Comparison of ENCODE assay signal across 8 cellular contexts in the genomic region with DNA sequence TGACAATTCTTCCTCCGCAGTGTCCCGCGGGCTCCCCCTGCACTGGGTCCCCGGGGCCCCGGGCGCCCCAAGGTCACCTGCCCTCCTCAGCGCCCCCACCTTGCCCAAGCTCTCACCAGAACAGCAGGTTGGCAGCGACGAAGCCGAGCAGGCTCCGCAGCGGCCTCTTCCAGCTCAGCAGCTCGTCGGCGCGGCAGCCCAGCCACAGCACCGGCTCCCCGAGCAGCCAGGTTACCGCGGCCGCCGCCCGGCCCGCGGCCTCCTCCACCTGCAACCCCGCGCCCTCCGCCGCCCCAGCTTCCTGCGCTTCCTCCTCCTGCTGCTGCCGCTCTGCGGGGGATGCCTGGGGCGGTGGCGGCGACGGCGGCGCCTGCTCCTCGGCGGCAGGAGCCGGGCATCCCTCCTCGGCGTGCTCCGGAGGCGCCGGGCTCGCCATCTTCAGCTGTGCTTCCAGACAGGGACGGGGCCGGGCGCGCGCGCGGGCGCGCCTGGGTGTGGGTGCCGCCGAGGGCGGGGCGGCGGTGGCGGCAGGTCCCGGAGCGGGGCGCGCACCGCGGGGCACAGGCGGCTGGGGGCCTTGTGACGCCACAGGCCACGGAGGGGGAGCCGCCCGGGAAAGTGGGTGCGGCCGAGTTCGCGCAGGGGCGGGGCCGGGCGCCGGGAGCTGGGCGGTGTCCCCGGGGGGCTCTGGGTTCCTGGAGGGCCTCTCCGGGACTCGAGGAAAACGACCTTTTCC. TPM values are rescaled to one million over a fixed set of nuclear protein-coding genes. Genes with fewer than 3 reads are reported as not detected.
DNase-seq lines count a peak whose midpoint lies in the region; ATAC-seq and TF ChIP-seq lines count a peak whose summit lies in the region.

A gene with protein sequence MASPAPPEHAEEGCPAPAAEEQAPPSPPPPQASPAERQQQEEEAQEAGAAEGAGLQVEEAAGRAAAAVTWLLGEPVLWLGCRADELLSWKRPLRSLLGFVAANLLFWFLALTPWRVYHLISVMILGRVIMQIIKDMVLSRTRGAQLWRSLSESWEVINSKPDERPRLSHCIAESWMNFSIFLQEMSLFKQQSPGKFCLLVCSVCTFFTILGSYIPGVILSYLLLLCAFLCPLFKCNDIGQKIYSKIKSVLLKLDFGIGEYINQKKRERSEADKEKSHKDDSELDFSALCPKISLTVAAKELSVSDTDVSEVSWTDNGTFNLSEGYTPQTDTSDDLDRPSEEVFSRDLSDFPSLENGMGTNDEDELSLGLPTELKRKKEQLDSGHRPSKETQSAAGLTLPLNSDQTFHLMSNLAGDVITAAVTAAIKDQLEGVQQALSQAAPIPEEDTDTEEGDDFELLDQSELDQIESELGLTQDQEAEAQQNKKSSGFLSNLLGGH (minus strand): TSS at position 462 of the 736 bp plus-strand sequence. CDS start 26 bp downstream, at position 436.

- H3K27me3 Mint-ChIP-seq in naive thymus-derived CD8-positive, alpha-beta T cell: no peaks in the 10 kb centered on the region
- H3K27me3 Mint-ChIP-seq in stimulated activated naive B cell treated with anti-CD40 and anti-IgM and Interleukin-4, amounts not matched to agents 10 μg/mL and 1 μg/mL and 100 μg/mL, for 72 hours: no peaks in the 10 kb centered on the region

- peaks cover 6 to 23% (median 18%) of the 10 kb centered on the region in 4 donors for H3K4me1 ChIP-seq in esophagus muscularis mucosa

- ATAC-seq in HG02884 (IDR thresholded peaks at IDR 0.05; ENCODE audit: unreplicated experiment): peak; percentile 65
- peak; percentile 76 to 77 for ATAC-seq in naive thymus-derived CD8-positive, alpha-beta T cell
- peak; percentile 85 to 86 for ATAC-seq in stimulated activated naive B cell treated with anti-CD40 and anti-IgM and Interleukin-4, amounts not matched to agents 10 μg/mL and 1 μg/mL and 100 μg/mL, for 72 hours (replicated peaks)

- intact Hi-C loops in esophagus muscularis mucosa (cut with DNase I): no loop called here

- DNase-seq in NCI-H1417 (lab: John Stamatoyannopoulos, UW): peak; percentile 19 to 93 (median 80)
- DNase-seq in NCI-H1417 treated with DMSO at 0.1 percent for 48 hours (lab: John Stamatoyannopoulos, UW): no peak
- peak; percentile 55 for DNase-seq in NCI-H510A (lab: John Stamatoyannopoulos, UW)
- peak; percentile 80 for DNase-seq in activated T-cell treated with anti-CD3 and anti-CD28 coated beads for 48 hours (ENCODE audit: low read depth)
- DNase-seq in esophagus muscularis mucosa (ENCODE audit: extremely low spot score): no peak
- peak; percentile 82 to 93 (median 90) for DNase-seq in naive thymus-derived CD8-positive, alpha-beta T cell
- peak; percentile 57 for DNase-seq in stimulated activated naive B cell treated with anti-CD40 and anti-IgM and Interleukin-4, amounts not matched to agents 10 μg/mL and 1 μg/mL and 100 μg/mL, for 72 hours

- H3K4me3 Mint-ChIP-seq in naive thymus-derived CD8-positive, alpha-beta T cell: peak within 1 kb of the TSS in 8 of 10 donors; percentile 96 to 99 (median 98)
- H3K4me3 Mint-ChIP-seq in stimulated activated naive B cell treated with anti-CD40 and anti-IgM and Interleukin-4, amounts not matched to agents 10 μg/mL and 1 μg/mL and 100 μg/mL, for 72 hours: no peak within 1 kb of the TSS

- POLR2A ChIA-PET in naive thymus-derived CD8-positive, alpha-beta T cell (lab: Charles Lee): interaction anchor here (0.5 to 7.4 kb wide), 16 partner anchors 10 to 1911 kb away, joined by 3 to 295 read pairs (median 5); a partner anchor contains a TSS

- no peak for TF ChIP-seq CTCF in esophagus muscularis mucosa (IDR thresholded peaks at IDR 0.05)

- H3K27ac Mint-ChIP-seq in naive thymus-derived CD8-positive, alpha-beta T cell: peak within 1 kb of the TSS in 9 of 10 donors; percentile 93 to 99 (median 97)
- peak within 1 kb of the TSS; percentile 89 for H3K27ac Mint-ChIP-seq in stimulated activated naive B cell treated with anti-CD40 and anti-IgM and Interleukin-4, amounts not matched to agents 10 μg/mL and 1 μg/mL and 100 μg/mL, for 72 hours

- TF ChIP-seq POLR2A in esophagus muscularis mucosa (IDR thresholded peaks at IDR 0.05; ENCODE audit: low read depth): no peak

- H3K9me3 ChIP-seq in esophagus muscularis mucosa: no peaks in the 10 kb centered on the region

- H3K4me1 Mint-ChIP-seq in naive thymus-derived CD8-positive, alpha-beta T cell: peaks cover 21 to 54% (median 50%) of the 10 kb centered on the region in 4 donors
- H3K4me1 Mint-ChIP-seq in stimulated activated naive B cell treated with anti-CD40 and anti-IgM and Interleukin-4, amounts not matched to agents 10 μg/mL and 1 μg/mL and 100 μg/mL, for 72 hours: peaks cover 8 to 14% of the 10 kb centered on the region in 2 donors

- peak within 1 kb of the TSS; percentile 52 to 72 (median 64) for H3K27ac ChIP-seq in esophagus muscularis mucosa (replicated peaks in 1 of 4)

- WGBS in esophagus muscularis mucosa: no CpG with 5 or more reads among the region's 86 CpGs

- peaks cover 0 to 12% (median 0%) of the 10 kb centered on the region in 3 donors for H3K36me3 Mint-ChIP-seq in naive thymus-derived CD8-positive, alpha-beta T cell
- H3K36me3 Mint-ChIP-seq in stimulated activated naive B cell treated with anti-CD40 and anti-IgM and Interleukin-4, amounts not matched to agents 10 μg/mL and 1 μg/mL and 100 μg/mL, for 72 hours: peaks cover 0 to 1% of the 10 kb centered on the region in 2 donors

- no peaks in the 10 kb centered on the region for H3K9me3 Mint-ChIP-seq in naive thymus-derived CD8-positive, alpha-beta T cell
- H3K9me3 Mint-ChIP-seq in stimulated activated naive B cell treated with anti-CD40 and anti-IgM and Interleukin-4, amounts not matched to agents 10 μg/mL and 1 μg/mL and 100 μg/mL, for 72 hours: no peaks in the 10 kb centered on the region

- no peaks in the 10 kb centered on the region for H3K27me3 ChIP-seq in esophagus muscularis mucosa

- no peaks in the 10 kb centered on the region for H3K36me3 ChIP-seq in esophagus muscularis mucosa

- H3K4me3 ChIP-seq in esophagus muscularis mucosa: peak within 1 kb of the TSS; percentile 69 to 82 (median 72)

- TF ChIP-seq EP300 in esophagus muscularis mucosa (IDR thresholded peaks at IDR 0.05): no peak

RNA-seq across cellular contexts. Expression of the gene that starts here (rescaled TPM):
- 10 to 100 TPM in 2 of 4 donors, 1 to 10 TPM in 2; 7.5 to 13.0 (median 10.3) TPM for total RNA-seq in esophagus muscularis mucosa
- total RNA-seq in naive thymus-derived CD8-positive, alpha-beta T cell: 10 to 100 TPM; 78.3 to 78.7 TPM
- polyA plus RNA-seq in naive thymus-derived CD8-positive, alpha-beta T cell: 100 to 1,000 TPM in 2 of 3 donors, 10 to 100 TPM in 1; 69.9 to 129 (median 126) TPM

Comparison
In these comparisons a context has a peak if more than half of its experiments do, and no peak if none do; other contexts are left out.
1. RNA of the gene that starts here (total RNA-seq): 78.3 to 78.7 TPM in naive thymus-derived CD8-positive, alpha-beta T cell; 7.5 to 13.0 TPM in esophagus muscularis mucosa; every median in the first group is over 4 times any median in the second.
2. DNase-seq: peak in NCI-H1417 (3 of 3), NCI-H510A (single experiment), activated T-cell treated with anti-CD3 and anti-CD28 coated beads for 48 hours (single experiment), naive thymus-derived CD8-positive, alpha-beta T cell (10 of 10) and stimulated activated naive B cell treated with anti-CD40 and anti-IgM and Interleukin-4, amounts not matched to agents 10 μg/mL and 1 μg/mL and 100 μg/mL, for 72 hours (single experiment); none in NCI-H1417 treated with DMSO at 0.1 percent for 48 hours (single experiment) and esophagus muscularis mucosa (single experiment).
3. H3K4me3 Mint-ChIP-seq: peak in naive thymus-derived CD8-positive, alpha-beta T cell (8 of 10); none in stimulated activated naive B cell treated with anti-CD40 and anti-IgM and Interleukin-4, amounts not matched to agents 10 μg/mL and 1 μg/mL and 100 μg/mL, for 72 hours (0 of 2).
4. Peak in every context shown above with its lines, with median percentiles within 50 percentile points of each other: ATAC-seq.